ENCODE assay signal across 10 cellular contexts in genomic region chr5:56323505-56323904, GRCh38.
DNase-seq lines count a peak whose midpoint lies in the region; ATAC-seq, FAIRE-seq and TF ChIP-seq lines count a peak whose summit lies in the region.
"Had no signal": no experiment of that assay in that cellular context is flagged by ENCODE, and none has a peak within 500 bp of the region (broad histone marks: within the 10 kb centered on the region; RNA-seq: fewer than 3 reads in every experiment).

No MANE protein-coding gene starts in this region.

- no peak overlapping the region for H3K4me3 ChIP-seq in A549

- 0 out of 6 replicates have a peak overlapping the region, but pooled peaks of 1 of the 2 experiments have one; percentile 37 for H3K27ac ChIP-seq in A549

- peak in 1 of 2 experiments; percentile 34; a peak in 1 of 5 replicates for TF ChIP-seq RAD21 in A549 (conservative IDR thresholded peaks at IDR 0.05 in 1 of 2, IDR thresholded peaks at IDR 0.05 in 1 of 2)

- H3K4me2 ChIP-seq in A549, result no peak overlapping the region

- no peaks in the 10 kb centered on the region for H3K27me3 Mint-ChIP-seq in activated CD4-positive, alpha-beta memory T cell treated with anti-CD3 and anti-CD28 coated beads, Interleukin-2, amount 10 ng/mL, durations not matched to agents 7 days and 5 days
- H3K27me3 Mint-ChIP-seq in activated naive CD8-positive, alpha-beta T cell treated with anti-CD3 and anti-CD28 coated beads for 36 hours, result no peaks in the 10 kb centered on the region

- H3K4me1 Mint-ChIP-seq in activated CD4-positive, alpha-beta memory T cell treated with anti-CD3 and anti-CD28 coated beads, Interleukin-2, amount 10 ng/mL, durations not matched to agents 7 days and 5 days, result peaks cover 60% of the 10 kb centered on the region
- peaks cover 45% of the 10 kb centered on the region for H3K4me1 Mint-ChIP-seq in activated naive CD8-positive, alpha-beta T cell treated with anti-CD3 and anti-CD28 coated beads for 36 hours

- DNase-seq in A549 (ENCODE audit: low read depth in 1 of 2, low spot score in 1 of 2), result peak; percentile 44
- peak; percentile 65 for DNase-seq in H54 (ENCODE audit: insufficient read length, low spot score)
- no peak for DNase-seq in activated CD4-positive, alpha-beta memory T cell treated with anti-CD3 and anti-CD28 coated beads, Interleukin-2, amount 10 ng/mL, durations not matched to agents 7 days and 5 days
- peak; percentile 83 for DNase-seq in iris pigment epithelial cell (ENCODE audit: low read depth)
- DNase-seq in activated naive CD8-positive, alpha-beta T cell treated with anti-CD3 and anti-CD28 coated beads for 36 hours, result no peak
- DNase-seq: SHP77 treated with DMSO at 0.1 percent for 48 hours, small intestine had no signal

- 49% methylated on average over 2 of the region's 2 CpGs for WGBS in A549 (ENCODE audit: missing lambda C conversion rate)

- peak overlapping the region; percentile 24 for H3K27ac Mint-ChIP-seq in activated CD4-positive, alpha-beta memory T cell treated with anti-CD3 and anti-CD28 coated beads, Interleukin-2, amount 10 ng/mL, durations not matched to agents 7 days and 5 days
- no peak overlapping the region for H3K27ac Mint-ChIP-seq in activated naive CD8-positive, alpha-beta T cell treated with anti-CD3 and anti-CD28 coated beads for 36 hours

- no peak for TF ChIP-seq EP300 in A549 (IDR thresholded peaks at IDR 0.05)

- H3K9me3 Mint-ChIP-seq in activated CD4-positive, alpha-beta memory T cell treated with anti-CD3 and anti-CD28 coated beads, Interleukin-2, amount 10 ng/mL, durations not matched to agents 7 days and 5 days, result no peaks in the 10 kb centered on the region
- peaks cover 2% of the 10 kb centered on the region for H3K9me3 Mint-ChIP-seq in activated naive CD8-positive, alpha-beta T cell treated with anti-CD3 and anti-CD28 coated beads for 36 hours

- no peak for TF ChIP-seq POLR2A in A549 (IDR thresholded peaks at IDR 0.05; ENCODE audit: low read length)
- TF ChIP-seq POLR2A in H54 (IDR thresholded peaks at IDR 0.05; ENCODE audit: low read depth, low read length), result no peak

- POLR2A ChIA-PET in A549 (lab: Yijun Ruan, JAX), result no interaction called here
- POLR2A ChIA-PET in activated CD4-positive, alpha-beta memory T cell treated with anti-CD3 and anti-CD28 coated beads, Interleukin-2, amount 10 ng/mL, durations not matched to agents 7 days and 5 days (lab: Charles Lee), result interaction anchor here (1.6 kb wide), 1 partner anchor 492 kb away, joined by 3 read pairs; the partner anchor contains the start of gene MAP3K1

- CTCF ChIA-PET in A549 (lab: Yijun Ruan, JAX), result interaction anchor here (0.8 to 1.7 kb wide), 5 partner anchors 9 to 513 kb away, joined by 3 to 6 read pairs (median 3); no protein-coding TSS in a partner anchor
- CTCF ChIA-PET in activated CD4-positive, alpha-beta memory T cell treated with anti-CD3 and anti-CD28 coated beads, Interleukin-2, amount 10 ng/mL, durations not matched to agents 7 days and 5 days (lab: Charles Lee), result interaction anchor here (0.5 kb wide), 1 partner anchor 517 kb away, joined by 3 read pairs; no protein-coding TSS in a partner anchor

- no peak overlapping the region for H3K4me3 Mint-ChIP-seq in activated CD4-positive, alpha-beta memory T cell treated with anti-CD3 and anti-CD28 coated beads, Interleukin-2, amount 10 ng/mL, durations not matched to agents 7 days and 5 days
- H3K4me3 Mint-ChIP-seq in activated naive CD8-positive, alpha-beta T cell treated with anti-CD3 and anti-CD28 coated beads for 36 hours, result no peak overlapping the region

- no peaks in the 10 kb centered on the region for H3K9me3 ChIP-seq in A549

- FAIRE-seq in A549 (lab: Jason Lieb, UNC) (no peak), H54 (lab: Jason Lieb, UNC) (peak; percentile 38)
- FAIRE-seq: small intestine had no signal

- TF ChIP-seq CTCF in A549 (IDR thresholded peaks at IDR 0.05), result 0 out of 3 replicates have a peak, but pooled peaks have one; percentile 13

- H3K36me3 Mint-ChIP-seq in activated CD4-positive, alpha-beta memory T cell treated with anti-CD3 and anti-CD28 coated beads, Interleukin-2, amount 10 ng/mL, durations not matched to agents 7 days and 5 days (ENCODE audit: low read depth), result no peaks in the 10 kb centered on the region
- H3K36me3 Mint-ChIP-seq in activated naive CD8-positive, alpha-beta T cell treated with anti-CD3 and anti-CD28 coated beads for 36 hours, result peaks cover 5% of the 10 kb centered on the region

- peaks cover 12% of the 10 kb centered on the region; the same call in 2 of the 3 replicates for H3K4me1 ChIP-seq in A549

- ATAC-seq in A549, result peak; percentile 57 to 62; a peak in 3 of 6 replicates
- no peak for ATAC-seq in HG03097 (IDR thresholded peaks at IDR 0.05; ENCODE audit: low FRiP score, unreplicated experiment)
- ATAC-seq in HG02938 (IDR thresholded peaks at IDR 0.05; ENCODE audit: unreplicated experiment), result no peak
- ATAC-seq in HG02981 (IDR thresholded peaks at IDR 0.05; ENCODE audit: unreplicated experiment), result no peak

TF ChIP-seq in A549, 52 proteins besides CTCF, POLR2A, EP300 and RAD21:
- TF ChIP-seq MAFK (IDR thresholded peaks at IDR 0.05; ENCODE audit: partially characterized antibody) (peak; percentile 69), SMC3 (IDR thresholded peaks at IDR 0.05) (peak; percentile 27; the same call in 1 of the 3 replicates), REST (IDR thresholded peaks at IDR 0.05) (no peak)

Comparison
In these comparisons a context has a peak if more than half of its experiments do, and no peak if none do; other contexts are left out.
1. ATAC-seq: peak in A549 (2 of 2); none in HG03097 (single experiment), HG02938 (single experiment) and HG02981 (single experiment).
2. DNase-seq: peak in A549 (2 of 2), H54 (single experiment) and iris pigment epithelial cell (single experiment); none in activated CD4-positive, alpha-beta memory T cell treated with anti-CD3 and anti-CD28 coated beads, Interleukin-2, amount 10 ng/mL, durations not matched to agents 7 days and 5 days (single experiment) and activated naive CD8-positive, alpha-beta T cell treated with anti-CD3 and anti-CD28 coated beads for 36 hours (single experiment).